Comparison of ENCODE assay signal across 1 cellular context in the genomic region with DNA sequence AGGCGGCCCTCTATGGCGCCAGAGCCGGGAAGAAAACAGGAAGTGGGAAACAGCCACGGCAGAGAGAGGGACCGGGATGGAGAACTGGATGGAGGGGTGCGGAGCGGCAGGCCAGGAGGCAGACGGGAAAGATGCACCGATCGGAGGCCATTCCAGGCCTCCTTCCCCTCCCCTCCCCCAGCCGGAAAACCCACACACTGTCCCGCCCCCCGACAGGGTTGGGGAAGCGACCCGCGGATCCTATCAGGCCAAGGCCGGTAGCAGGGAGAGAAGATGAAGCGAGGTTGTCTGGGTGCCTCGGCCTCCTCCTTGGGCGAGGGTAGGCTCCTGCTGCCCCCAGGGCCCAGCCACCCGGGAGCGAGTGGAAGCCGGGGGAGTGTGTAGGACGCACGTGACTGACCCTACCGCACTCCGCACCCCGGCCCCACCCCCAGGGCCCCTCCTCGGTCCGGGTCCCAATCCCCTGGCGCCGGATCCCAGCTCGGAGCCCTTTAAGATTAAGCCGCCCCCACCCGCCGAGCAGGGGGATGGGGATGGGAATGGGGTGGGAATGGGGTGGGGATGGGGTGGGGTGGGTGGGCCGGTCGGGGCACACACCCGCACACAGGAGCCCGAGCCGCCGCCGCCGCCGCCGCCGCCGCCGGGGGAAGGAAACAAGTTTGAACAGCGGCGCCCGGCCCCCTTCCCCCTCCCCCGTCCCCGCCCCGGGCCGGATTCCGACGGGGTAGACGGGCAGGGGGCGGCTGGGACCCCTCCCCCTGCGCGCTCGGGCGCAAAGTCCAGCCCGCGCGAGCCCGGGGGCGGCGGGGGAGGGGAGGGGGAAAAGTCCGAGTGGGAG.
TF ChIP-seq lines count a peak whose summit lies in the region.

No MANE protein-coding gene starts in this region.

TF ChIP-seq in HCT116, 20 proteins besides CTCF, POLR2A, EP300 and RAD21 (continued from another document):
- TF ChIP-seq, protein P1, sequence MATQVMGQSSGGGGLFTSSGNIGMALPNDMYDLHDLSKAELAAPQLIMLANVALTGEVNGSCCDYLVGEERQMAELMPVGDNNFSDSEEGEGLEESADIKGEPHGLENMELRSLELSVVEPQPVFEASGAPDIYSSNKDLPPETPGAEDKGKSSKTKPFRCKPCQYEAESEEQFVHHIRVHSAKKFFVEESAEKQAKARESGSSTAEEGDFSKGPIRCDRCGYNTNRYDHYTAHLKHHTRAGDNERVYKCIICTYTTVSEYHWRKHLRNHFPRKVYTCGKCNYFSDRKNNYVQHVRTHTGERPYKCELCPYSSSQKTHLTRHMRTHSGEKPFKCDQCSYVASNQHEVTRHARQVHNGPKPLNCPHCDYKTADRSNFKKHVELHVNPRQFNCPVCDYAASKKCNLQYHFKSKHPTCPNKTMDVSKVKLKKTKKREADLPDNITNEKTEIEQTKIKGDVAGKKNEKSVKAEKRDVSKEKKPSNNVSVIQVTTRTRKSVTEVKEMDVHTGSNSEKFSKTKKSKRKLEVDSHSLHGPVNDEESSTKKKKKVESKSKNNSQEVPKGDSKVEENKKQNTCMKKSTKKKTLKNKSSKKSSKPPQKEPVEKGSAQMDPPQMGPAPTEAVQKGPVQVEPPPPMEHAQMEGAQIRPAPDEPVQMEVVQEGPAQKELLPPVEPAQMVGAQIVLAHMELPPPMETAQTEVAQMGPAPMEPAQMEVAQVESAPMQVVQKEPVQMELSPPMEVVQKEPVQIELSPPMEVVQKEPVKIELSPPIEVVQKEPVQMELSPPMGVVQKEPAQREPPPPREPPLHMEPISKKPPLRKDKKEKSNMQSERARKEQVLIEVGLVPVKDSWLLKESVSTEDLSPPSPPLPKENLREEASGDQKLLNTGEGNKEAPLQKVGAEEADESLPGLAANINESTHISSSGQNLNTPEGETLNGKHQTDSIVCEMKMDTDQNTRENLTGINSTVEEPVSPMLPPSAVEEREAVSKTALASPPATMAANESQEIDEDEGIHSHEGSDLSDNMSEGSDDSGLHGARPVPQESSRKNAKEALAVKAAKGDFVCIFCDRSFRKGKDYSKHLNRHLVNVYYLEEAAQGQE (IDR thresholded peaks at IDR 0.05; ENCODE audit: low read depth): no peak
- TF ChIP-seq POLR2AphosphoS5 (IDR thresholded peaks at IDR 0.05; ENCODE audit: low read depth, low read length) (peak; percentile 24; the same call in 1 of the 2 replicates), SIN3A (IDR thresholded peaks at IDR 0.05; ENCODE audit: low read depth) (0 out of 2 replicates have a peak, but pooled peaks have one; percentile 2), JUND (IDR thresholded peaks at IDR 0.05) (no peak), TCF7L2 (IDR thresholded peaks at IDR 0.05; ENCODE audit: borderline replicate concordance, extremely low read depth, insufficient read depth, insufficient read length) (no peak), SP1 (IDR thresholded peaks at IDR 0.05; ENCODE audit: low read depth) (no peak), CEBPB (IDR thresholded peaks at IDR 0.05; ENCODE audit: low read depth) (no peak), SRF (IDR thresholded peaks at IDR 0.05; ENCODE audit: low read depth) (no peak), YY1 (IDR thresholded peaks at IDR 0.05; ENCODE audit: extremely low read depth, insufficient replicate concordance, low read depth, low read length) (no peak), ZNF274 (IDR thresholded peaks at IDR 0.05; ENCODE audit: low read depth, low read length) (no peak)
